8 cellular contexts compared by ENCODE assay signal in the genomic region with DNA sequence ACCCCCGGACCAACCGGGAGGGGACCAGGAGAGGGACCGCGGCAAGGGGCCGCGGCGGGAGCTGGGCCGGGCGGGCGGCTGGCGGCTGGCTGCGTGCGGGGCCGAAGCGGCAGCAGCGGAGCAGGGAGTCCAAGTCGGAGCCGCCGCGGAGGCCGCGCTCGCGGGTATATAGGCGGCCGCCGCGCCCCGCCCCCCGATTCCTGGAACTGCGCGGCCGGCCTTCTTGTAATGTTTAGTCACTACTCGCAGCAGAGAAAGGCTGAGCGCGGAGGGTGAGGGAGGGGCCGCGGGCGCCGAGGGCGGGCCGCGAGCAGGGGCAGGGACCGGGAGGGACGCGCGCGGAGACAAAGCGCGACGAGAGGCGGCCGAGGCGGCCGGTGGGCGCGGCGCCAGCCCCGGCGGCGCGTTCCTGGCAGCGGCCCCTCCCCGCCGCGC. TPM values are rescaled to one million over a fixed set of nuclear protein-coding genes. Genes with fewer than 3 reads are reported as not detected.
DNase-seq lines count a peak whose midpoint lies in the region; ATAC-seq, FAIRE-seq and TF ChIP-seq lines count a peak whose summit lies in the region.

SOCS3 (minus strand) TSS at position 142 of the 435 bp plus-strand sequence. CDS start 982 bp downstream, outside the sequence.

- peak in 1 of 2 experiments; percentile 1; a peak in 1 of 4 replicates for TF ChIP-seq RAD21 in H1 (IDR thresholded peaks at IDR 0.05 in 1 of 2, conservative IDR thresholded peaks at IDR 0.05 in 1 of 2; ENCODE audit: low read depth in 2 of 2, low read length in 2 of 2)

- H2BK15ac ChIP-seq in H1 (ENCODE audit: low read length) (no peak within 1 kb of the TSS), mesenchymal stem cell (ENCODE audit: low read depth, poor library complexity, severe bottlenecking) (peak within 1 kb of the TSS; percentile 96)

- H2AK5ac ChIP-seq in H1 (ENCODE audit: low read depth, low read length) (no peak within 1 kb of the TSS), mesenchymal stem cell (ENCODE audit: low read length, severe bottlenecking) (peak within 1 kb of the TSS; percentile 92)

- 0 out of 2 replicates have a peak within 1 kb of the TSS, but pooled peaks have one; percentile 72 for H2BK20ac ChIP-seq in H1 (ENCODE audit: low read length)

- no peaks in the 10 kb centered on the region for H3K9me3 Mint-ChIP-seq in activated CD8-positive, alpha-beta memory T cell treated with anti-CD3 and anti-CD28 coated beads, Interleukin-2, amount 10 ng/mL, durations not matched to agents 7 days and 5 days (ENCODE audit: low read depth)

- peak; percentile 86 for DNase-seq in AG04450 (ENCODE audit: low read depth, low spot score)
- peak in 73 of 76 experiments; percentile 29 to 95 (median 85) for DNase-seq in HUDEP-2 (lab: John Stamatoyannopoulos, UW; ENCODE audit: unreplicated experiment in 76 of 76)
- peak; percentile 93 to 97 for DNase-seq in NOMO-1 (lab: John Stamatoyannopoulos, UW; ENCODE audit: unreplicated experiment in 2 of 2)
- peak; percentile 97 for DNase-seq in activated CD8-positive, alpha-beta memory T cell treated with anti-CD3 and anti-CD28 coated beads, Interleukin-2, amount 10 ng/mL, durations not matched to agents 7 days and 5 days
- DNase-seq in H1 (ENCODE audit: low read depth in 1 of 2, low spot score in 2 of 2): peak; percentile 75 to 89
- peak; percentile 98 for DNase-seq in mesenchymal stem cell
- DNase-seq in stimulated activated CD8-positive, alpha-beta memory T cell treated with anti-CD3 and anti-CD28 coated beads, Interleukin-12 subunit alpha, Interleukin-12 subunit beta, amount 100 ng/mL, for 1 hour (ENCODE audit: low read depth): peak; percentile 90

- H2AFZ ChIP-seq in H1 (ENCODE audit: low read length) (no peak within 1 kb of the TSS), mesenchymal stem cell (ENCODE audit: low read depth, low read length) (no peak within 1 kb of the TSS)

- CTCF ChIA-PET in AG04450 (lab: Charles Lee) (interaction anchor here (0.6 to 4.4 kb wide), 14 partner anchors 10 to 349 kb away, joined by 3 to 58 read pairs (median 9); no protein-coding TSS in a partner anchor), H1 (lab: Charles Lee; ENCODE audit: partially characterized antibody) (interaction anchor here (0.6 to 20.5 kb wide), 12 partner anchors 17 to 126 kb away, joined by 3 to 257 read pairs (median 4); no protein-coding TSS in a partner anchor)
- CTCF ChIA-PET in activated CD8-positive, alpha-beta memory T cell treated with anti-CD3 and anti-CD28 coated beads, Interleukin-2, amount 10 ng/mL, durations not matched to agents 7 days and 5 days (lab: Charles Lee): interaction anchor here (0.7 to 12.3 kb wide), 14 partner anchors 10 to 341 kb away, joined by 3 to 191 read pairs (median 6); partner anchors contain the start of gene PGS1

- H3K36me3 ChIP-seq in H1 (ENCODE audit: control insufficient read depth in 2 of 4, insufficient read depth in 4 of 4, low read length in 3 of 4): peaks cover 2 to 19% (median 7%) of the 10 kb centered on the region in 4 experiments; a peak in 5 of 8 replicates
- peaks cover 30 to 36% of the 10 kb centered on the region in 2 experiments for H3K36me3 ChIP-seq in mesenchymal stem cell (ENCODE audit: control insufficient read depth in 1 of 2, insufficient read depth in 2 of 2, low read depth in 1 of 2, low read length in 2 of 2)

- peak within 1 kb of the TSS; percentile 87 for H3K4me3 ChIP-seq in AG04450 (ENCODE audit: low read depth, low read length)
- peak within 1 kb of the TSS; percentile 66 to 81 (median 77) for H3K4me3 ChIP-seq in H1 (ENCODE audit: extremely low read depth in 1 of 4, insufficient read depth in 2 of 4, low read depth in 3 of 4, low read length in 4 of 4)
- H3K4me3 ChIP-seq in mesenchymal stem cell (ENCODE audit: insufficient read depth in 1 of 2, low read depth in 1 of 2, low read length in 2 of 2): peak within 1 kb of the TSS; percentile 86 to 98

- 0% methylated on average over 15 of the region's 66 CpGs; no CpG with 5 or more reads in 1 of the 2 experiments for WGBS in H1 (ENCODE audit: extremely low coverage in 1 of 2, insufficient coverage in 1 of 2, insufficient read length in 1 of 2, insufficient replicate concordance in 2 of 2, low coverage in 1 of 2, low lambda C conversion rate in 2 of 2, missing lambda C conversion rate in 1 of 2), 2 experiments
- WGBS in mesenchymal stem cell: under 1% methylated on average over 38 of the region's 66 CpGs

- H3K14ac ChIP-seq in H1 (ENCODE audit: insufficient read length) (no peak within 1 kb of the TSS), mesenchymal stem cell (ENCODE audit: low read length in 2 of 2) (peak within 1 kb of the TSS in 1 of 2 experiments; percentile 95)

- H2BK12ac ChIP-seq in H1 (ENCODE audit: low read depth, low read length) (peak within 1 kb of the TSS; percentile 68; the same call in 1 of the 2 replicates), mesenchymal stem cell (ENCODE audit: low read length in 2 of 2) (peak within 1 kb of the TSS; percentile 98 to 99)

- TF ChIP-seq POLR2A in GM19099 (IDR thresholded peaks at IDR 0.05; ENCODE audit: extremely low read depth, insufficient read length, low read depth) (peak; percentile 87), H1 (IDR thresholded peaks at IDR 0.05; ENCODE audit: control extremely low read depth in 1 of 2, low read depth in 2 of 2, low read length in 2 of 2) (peak in 1 of 2 experiments; percentile 59; a peak in 2 of 3 replicates)

- H3K36me3 Mint-ChIP-seq in activated CD8-positive, alpha-beta memory T cell treated with anti-CD3 and anti-CD28 coated beads, Interleukin-2, amount 10 ng/mL, durations not matched to agents 7 days and 5 days: peaks cover 17% of the 10 kb centered on the region

- H3K79me2 ChIP-seq in H1 (ENCODE audit: control insufficient read depth in 1 of 2, insufficient read depth in 2 of 2, low read length in 2 of 2): peaks cover 8 to 28% of the 10 kb centered on the region in 2 experiments; a peak in 3 of 4 replicates

- H3K23ac ChIP-seq in H1 (ENCODE audit: insufficient read length) (no peak within 1 kb of the TSS), mesenchymal stem cell (ENCODE audit: low read length in 2 of 2) (peak within 1 kb of the TSS; percentile 45 to 46)

- H3K27ac ChIP-seq in AG04450 (ENCODE audit: low read depth, low read length): peak within 1 kb of the TSS; percentile 82
- peak within 1 kb of the TSS; percentile 32; the same call in 1 of the 2 replicates for H3K27ac ChIP-seq in H1 (ENCODE audit: low read depth, low read length)
- H3K27ac ChIP-seq in mesenchymal stem cell (ENCODE audit: low read length, poor library complexity, severe bottlenecking): peak within 1 kb of the TSS; percentile 90

- H3K4me1 ChIP-seq in H1 (replicated peaks in 1 of 4; ENCODE audit: control insufficient read depth in 3 of 4, insufficient read depth in 4 of 4, low read length in 3 of 4) (peaks cover 17 to 52% (median 36%) of the 10 kb centered on the region in 4 experiments), mesenchymal stem cell (ENCODE audit: control insufficient read depth, insufficient read depth, low read depth, low read length) (peaks cover 49% of the 10 kb centered on the region)

- H3K23me2 ChIP-seq in H1 (ENCODE audit: low read depth, low read length): peaks cover 14% of the 10 kb centered on the region

- peak; percentile 77 for ATAC-seq in activated CD8-positive, alpha-beta memory T cell treated with anti-CD3 and anti-CD28 coated beads, Interleukin-2, amount 10 ng/mL, durations not matched to agents 7 days and 5 days

- H4K5ac ChIP-seq in H1 (ENCODE audit: insufficient read length, low read depth, low read length): peak within 1 kb of the TSS; percentile 70

- H3K4me2 ChIP-seq in H1 (ENCODE audit: insufficient read depth in 1 of 2, low read depth in 2 of 2, low read length in 2 of 2): peak within 1 kb of the TSS; percentile 66 to 92
- H3K4me2 ChIP-seq in mesenchymal stem cell (ENCODE audit: low read length, poor library complexity, severe bottlenecking): peak within 1 kb of the TSS; percentile 93

- H3K9me3 ChIP-seq in AG04450 (ENCODE audit: control insufficient read depth, insufficient read depth, low read length) (peaks cover 4% of the 10 kb centered on the region; the same call in 1 of the 2 replicates), H1 (ENCODE audit: insufficient read depth in 2 of 2, low read depth in 1 of 2, low read length in 1 of 2) (no peaks in the 10 kb centered on the region), mesenchymal stem cell (ENCODE audit: control insufficient read depth, low read length) (no peaks in the 10 kb centered on the region)

- TF ChIP-seq CTCF in AG04450 (IDR thresholded peaks at IDR 0.05; ENCODE audit: low read depth, low read length): no peak
- no peak for TF ChIP-seq CTCF in H1 (IDR thresholded peaks at IDR 0.05; ENCODE audit: control extremely low read depth in 1 of 3, insufficient read depth in 1 of 3, low read depth in 1 of 3, low read length in 3 of 3)

- TF ChIP-seq EP300 in H1 (IDR thresholded peaks at IDR 0.05; ENCODE audit: borderline replicate concordance in 1 of 2, low read depth in 2 of 2, low read length in 2 of 2): no peak

- H3K9ac ChIP-seq in H1 (replicated peaks in 1 of 4; ENCODE audit: extremely low read depth in 1 of 4, low read depth in 3 of 4, low read length in 3 of 4): peak within 1 kb of the TSS; percentile 52 to 89 (median 59); a peak in 6 of 7 replicates
- peak within 1 kb of the TSS; percentile 97 for H3K9ac ChIP-seq in mesenchymal stem cell (ENCODE audit: low read length)

- H4K91ac ChIP-seq in H1 (replicated peaks; ENCODE audit: insufficient read length, low read length) (peak within 1 kb of the TSS; percentile 94), mesenchymal stem cell (ENCODE audit: low read length) (peak within 1 kb of the TSS; percentile 95)

- H3K4ac ChIP-seq in H1 (replicated peaks; ENCODE audit: insufficient read length, low read depth, low read length) (no peak within 1 kb of the TSS), mesenchymal stem cell (ENCODE audit: low read depth in 1 of 2, low read length in 2 of 2) (peak within 1 kb of the TSS; percentile 80 to 96)

- H4K20me1 ChIP-seq in H1 (replicated peaks in 1 of 2; ENCODE audit: control insufficient read depth in 1 of 2, insufficient read depth in 2 of 2, low read length in 2 of 2): peaks cover 16 to 20% of the 10 kb centered on the region in 2 experiments

- peak within 1 kb of the TSS; percentile 87 for H3K27ac Mint-ChIP-seq in activated CD8-positive, alpha-beta memory T cell treated with anti-CD3 and anti-CD28 coated beads, Interleukin-2, amount 10 ng/mL, durations not matched to agents 7 days and 5 days

- peak within 1 kb of the TSS; percentile 77 for H3K4me3 Mint-ChIP-seq in activated CD8-positive, alpha-beta memory T cell treated with anti-CD3 and anti-CD28 coated beads, Interleukin-2, amount 10 ng/mL, durations not matched to agents 7 days and 5 days

- H3K18ac ChIP-seq in H1 (ENCODE audit: extremely low read depth, low read length) (peak within 1 kb of the TSS; percentile 95), mesenchymal stem cell (ENCODE audit: low read depth in 1 of 2, low read length in 2 of 2) (peak within 1 kb of the TSS; percentile 83 to 99)

- H3K56ac ChIP-seq in H1 (replicated peaks; ENCODE audit: insufficient read length, low read depth, low read length): peak within 1 kb of the TSS; percentile 75

- POLR2A ChIA-PET in AG04450 (lab: Yijun Ruan, JAX): interaction anchor here (0.6 to 3.9 kb wide), 21 partner anchors 8 to 382 kb away, joined by 3 to 32 read pairs (median 4); no protein-coding TSS in a partner anchor
- POLR2A ChIA-PET in H1 (lab: Charles Lee; ENCODE audit: partially characterized antibody): interaction anchor here (1.0 to 4.9 kb wide), 10 partner anchors 8 to 47 kb away, joined by 3 to 29 read pairs (median 10); no protein-coding TSS in a partner anchor

- H3K27me3 Mint-ChIP-seq in activated CD8-positive, alpha-beta memory T cell treated with anti-CD3 and anti-CD28 coated beads, Interleukin-2, amount 10 ng/mL, durations not matched to agents 7 days and 5 days: peaks cover 12% of the 10 kb centered on the region

- H3K27me3 ChIP-seq in AG04450 (ENCODE audit: control insufficient read depth, insufficient read depth, low read length) (no peaks in the 10 kb centered on the region), H1 (replicated peaks in 1 of 4; ENCODE audit: control insufficient read depth in 3 of 4, extremely low read depth in 1 of 4, insufficient read depth in 3 of 4, low read length in 3 of 4) (peaks cover 0 to 25% (median 8%) of the 10 kb centered on the region in 4 experiments; a peak in 4 of 7 replicates), mesenchymal stem cell (ENCODE audit: control insufficient read depth in 1 of 2, insufficient read depth in 1 of 2, low read length in 2 of 2) (no peaks in the 10 kb centered on the region)

- H2BK5ac ChIP-seq in H1 (ENCODE audit: low read depth, low read length) (peak within 1 kb of the TSS; percentile 92), mesenchymal stem cell (ENCODE audit: low read depth, low read length, poor library complexity, severe bottlenecking) (peak within 1 kb of the TSS; percentile 91)

- FAIRE-seq in H1 (lab: Jason Lieb, UNC): no peak

- H3K79me1 ChIP-seq in H1 (ENCODE audit: low read depth, low read length) (no peaks in the 10 kb centered on the region), mesenchymal stem cell (replicated peaks; ENCODE audit: low read length, poor library complexity, severe bottlenecking) (no peaks in the 10 kb centered on the region)

- H2BK120ac ChIP-seq in H1 (replicated peaks; ENCODE audit: low read depth, low read length): no peak within 1 kb of the TSS
- H2BK120ac ChIP-seq in mesenchymal stem cell (ENCODE audit: low read depth, low read length): peak within 1 kb of the TSS; percentile 97

- H4K8ac ChIP-seq in H1 (ENCODE audit: extremely low read depth, insufficient read depth, low read length) (peak within 1 kb of the TSS; percentile 73), mesenchymal stem cell (ENCODE audit: low read length) (peak within 1 kb of the TSS; percentile 94)

- H3K4me1 Mint-ChIP-seq in activated CD8-positive, alpha-beta memory T cell treated with anti-CD3 and anti-CD28 coated beads, Interleukin-2, amount 10 ng/mL, durations not matched to agents 7 days and 5 days: peaks cover 49% of the 10 kb centered on the region

RNA-seq across cellular contexts. Expression of gene SOCS3, which starts in this region (rescaled TPM):
- polyA plus RNA-seq in AG04450 (2011; rRNA removed) (15.3 and 21.0 TPM in 2 replicates), H1 (2011; rRNA removed) (10.1 and 15.2 TPM in 2 replicates)
- 40.1 and 42.9 TPM in 2 replicates for polyA minus RNA-seq in AG04450 (2011; rRNA and poly(A)+ RNA removed)
- 10 to 100 TPM in 1 of 2 experiments, 1 to 10 TPM in 1; 9.9 to 21.3 TPM for total RNA-seq in activated CD8-positive, alpha-beta memory T cell treated with anti-CD3 and anti-CD28 coated beads, Interleukin-2, amount 10 ng/mL, durations not matched to agents 7 days and 5 days
- total RNA-seq in H1 (2021; fragmentation: NEBNext Ultra II Directional; extraction: Animal tissue kit (Norgen Biotek cat#: 25700)): 47.9 and 49.4 TPM in 2 replicates
- 13.5 TPM for polyA plus RNA-seq in H1 (2011; cell fraction: cytosol; rRNA removed)
- polyA plus RNA-seq in H1 (2011; cell fraction: nucleus; rRNA removed): 33.4 TPM
- polyA plus RNA-seq in H1 (2012, experiment 1 of 2): 13.7 to 17.9 TPM (median 15.6 TPM) in 4 replicates
- 21.7 TPM for polyA plus RNA-seq in H1 (2012, experiment 2 of 2)
- 28.0 TPM for polyA plus RNA-seq in H1 (2013, experiment 1 of 2)
- polyA plus RNA-seq in H1 (2013, experiment 2 of 2): 27.0 TPM
- 7.3 and 11.0 TPM in 2 replicates for polyA minus RNA-seq in H1 (2011; rRNA and poly(A)+ RNA removed)
- polyA minus RNA-seq in H1 (2011; cell fraction: cytosol; rRNA and poly(A)+ RNA removed): 17.7 TPM
- polyA minus RNA-seq in H1 (2011; cell fraction: nucleus; rRNA and poly(A)+ RNA removed): 14.3 TPM
- polyA plus RNA-seq in mesenchymal stem cell (2013, experiment 1 of 2): 64.5 TPM
- polyA plus RNA-seq in mesenchymal stem cell (2013, experiment 2 of 2): 62.3 TPM

Comparison
In these comparisons a context has a peak if more than half of its experiments do, and no peak if none do; other contexts are left out.
1. Peak in every context shown above with its lines: DNase-seq, ATAC-seq, H3K4me3 ChIP-seq and H3K27ac ChIP-seq.
2. H3K27ac ChIP-seq: peak in every context shown above with its lines; median percentile 90 in mesenchymal stem cell; 82 in AG04450; 32 in H1.